Comparison of ENCODE assay signal across 8 cellular contexts in the genomic region with DNA sequence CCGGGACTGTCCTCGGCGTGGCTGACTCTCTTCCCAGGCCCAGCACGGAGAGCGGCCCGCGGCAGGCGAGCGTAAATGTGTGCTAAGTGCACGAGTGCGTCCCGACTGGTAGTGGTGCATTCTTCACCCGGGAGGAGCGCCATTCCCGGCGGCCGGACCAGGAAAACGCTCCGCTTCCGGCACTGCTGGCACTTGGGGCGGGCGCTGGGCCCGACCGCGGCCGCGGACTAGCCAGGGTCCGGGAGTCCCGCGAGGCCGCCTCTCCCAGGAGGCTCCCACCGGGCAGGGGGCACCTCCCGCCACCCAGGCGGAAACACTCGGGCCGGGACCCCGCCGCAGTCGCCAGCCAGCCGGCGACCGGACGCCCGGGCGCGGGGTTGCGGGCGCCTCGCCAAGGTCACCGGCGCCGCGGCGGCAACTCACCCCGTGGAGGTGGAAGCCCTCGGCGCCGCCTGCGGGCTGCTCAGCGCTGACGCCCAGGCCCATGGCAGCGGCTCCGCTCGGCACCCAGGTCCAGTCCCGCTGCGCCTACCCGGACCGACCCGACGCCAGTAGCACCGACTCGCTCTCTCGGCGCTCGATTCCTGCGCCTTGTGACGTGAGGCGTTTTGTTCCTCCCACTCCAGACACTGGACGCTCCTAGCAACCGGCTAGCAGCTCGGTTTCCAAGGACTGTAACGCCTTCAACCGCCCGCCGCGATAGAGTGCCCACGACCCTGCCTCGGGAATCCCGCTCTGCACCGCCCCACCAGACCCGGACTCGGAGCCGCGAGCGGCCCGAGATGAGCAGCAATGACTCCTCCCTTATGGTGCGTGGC. TPM values are rescaled to one million over a fixed set of nuclear protein-coding genes. Genes with fewer than 3 reads are reported as not detected.
DNase-seq lines count a peak whose midpoint lies in the region; ATAC-seq lines count a peak whose summit lies in the region.

Gene GORASP1, minus strand, starts transcription at position 572 of the 818 bp plus-strand sequence. Its CDS starts 86 bp downstream, at position 486.
A gene with protein sequence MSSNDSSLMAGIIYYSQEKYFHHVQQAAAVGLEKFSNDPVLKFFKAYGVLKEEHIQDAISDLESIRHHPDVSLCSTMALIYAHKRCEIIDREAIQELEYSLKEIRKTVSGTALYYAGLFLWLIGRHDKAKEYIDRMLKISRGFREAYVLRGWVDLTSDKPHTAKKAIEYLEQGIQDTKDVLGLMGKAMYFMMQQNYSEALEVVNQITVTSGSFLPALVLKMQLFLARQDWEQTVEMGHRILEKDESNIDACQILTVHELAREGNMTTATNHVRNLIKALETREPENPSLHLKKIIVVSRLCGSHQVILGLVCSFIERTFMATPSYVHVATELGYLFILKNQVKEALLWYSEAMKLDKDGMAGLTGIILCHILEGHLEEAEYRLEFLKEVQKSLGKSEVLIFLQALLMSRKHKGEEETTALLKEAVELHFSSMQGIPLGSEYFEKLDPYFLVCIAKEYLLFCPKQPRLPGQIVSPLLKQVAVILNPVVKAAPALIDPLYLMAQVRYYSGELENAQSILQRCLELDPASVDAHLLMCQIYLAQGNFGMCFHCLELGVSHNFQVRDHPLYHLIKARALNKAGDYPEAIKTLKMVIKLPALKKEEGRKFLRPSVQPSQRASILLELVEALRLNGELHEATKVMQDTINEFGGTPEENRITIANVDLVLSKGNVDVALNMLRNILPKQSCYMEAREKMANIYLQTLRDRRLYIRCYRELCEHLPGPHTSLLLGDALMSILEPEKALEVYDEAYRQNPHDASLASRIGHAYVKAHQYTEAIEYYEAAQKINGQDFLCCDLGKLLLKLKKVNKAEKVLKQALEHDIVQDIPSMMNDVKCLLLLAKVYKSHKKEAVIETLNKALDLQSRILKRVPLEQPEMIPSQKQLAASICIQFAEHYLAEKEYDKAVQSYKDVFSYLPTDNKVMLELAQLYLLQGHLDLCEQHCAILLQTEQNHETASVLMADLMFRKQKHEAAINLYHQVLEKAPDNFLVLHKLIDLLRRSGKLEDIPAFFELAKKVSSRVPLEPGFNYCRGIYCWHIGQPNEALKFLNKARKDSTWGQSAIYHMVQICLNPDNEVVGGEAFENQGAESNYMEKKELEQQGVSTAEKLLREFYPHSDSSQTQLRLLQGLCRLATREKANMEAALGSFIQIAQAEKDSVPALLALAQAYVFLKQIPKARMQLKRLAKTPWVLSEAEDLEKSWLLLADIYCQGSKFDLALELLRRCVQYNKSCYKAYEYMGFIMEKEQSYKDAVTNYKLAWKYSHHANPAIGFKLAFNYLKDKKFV (N-terminal part only) (plus strand): TSS at position 625 of the 818 bp plus-strand sequence. CDS start 158 bp downstream, at position 783.

- peak within 1 kb of the TSS; percentile 87 to 99 (median 94) for H3K4me3 Mint-ChIP-seq in CD4-positive, alpha-beta memory T cell

- POLR2A ChIA-PET in CD4-positive, alpha-beta memory T cell (lab: Charles Lee; ENCODE audit: partially characterized antibody) = interaction anchor here (0.8 to 2.8 kb wide), 11 partner anchors 9 to 300 kb away, joined by 3 to 13 read pairs (median 5); partner anchors contain the start of gene RPSA

- intact Hi-C loops in CD4-positive, alpha-beta memory T cell (cut with micrococcal nuclease) = loop anchor here (2.0 to 5.0 kb wide), 3 partner anchors 55 to 275 kb away; partner anchors contain the start of genes SCN11A, SLC25A38 and WDR48

- H3K36me3 ChIP-seq in CD4-positive, alpha-beta memory T cell (ENCODE audit: insufficient read depth, low read length) = no peaks in the 10 kb centered on the region

- H3K27ac Mint-ChIP-seq in CD4-positive, alpha-beta memory T cell = peak within 1 kb of the TSS; percentile 88 to 99 (median 96)

- peaks cover 40 to 64% (median 53%) of the 10 kb centered on the region in 4 donors for H3K4me1 Mint-ChIP-seq in CD4-positive, alpha-beta memory T cell

- H3K27ac ChIP-seq in CD4-positive, alpha-beta memory T cell (ENCODE audit: low read depth, low read length) = peak within 1 kb of the TSS; percentile 76

- H3K4me3 ChIP-seq in CD4-positive, alpha-beta memory T cell (ENCODE audit: low read length in 2 of 2) = peak within 1 kb of the TSS; percentile 67 to 71

- H3K9me3 ChIP-seq in CD4-positive, alpha-beta memory T cell (ENCODE audit: control insufficient read depth in 1 of 2, low read length in 2 of 2) = no peaks in the 10 kb centered on the region

- CTCF ChIA-PET in CD4-positive, alpha-beta memory T cell (lab: Charles Lee; ENCODE audit: partially characterized antibody) = interaction anchor here (1.8 to 14.8 kb wide), 3 partner anchors 19 to 183 kb away, joined by 8 to 170 read pairs (median 30); no protein-coding TSS in a partner anchor

- H3K36me3 Mint-ChIP-seq in CD4-positive, alpha-beta memory T cell = peaks cover 0 to 11% of the 10 kb centered on the region in 2 donors

- H3K9me3 Mint-ChIP-seq in CD4-positive, alpha-beta memory T cell = no peaks in the 10 kb centered on the region

- peaks cover 45% of the 10 kb centered on the region for H3K4me1 ChIP-seq in CD4-positive, alpha-beta memory T cell (ENCODE audit: insufficient read depth, low read length)

- no peaks in the 10 kb centered on the region for H3K27me3 Mint-ChIP-seq in CD4-positive, alpha-beta memory T cell

- peak; percentile 58 to 87 (median 70) for DNase-seq in CD4-positive, alpha-beta memory T cell
- DNase-seq in HK-2 (ENCODE audit: unreplicated experiment) (peak; percentile 67), NOMO-1 (lab: John Stamatoyannopoulos, UW; ENCODE audit: unreplicated experiment in 2 of 2) (peak; percentile 63 to 75), epidermal melanocyte (ENCODE audit: insufficient read length, low spot score) (peak; percentile 91), middle frontal gyrus (ENCODE audit: extremely low spot score, low spot score) (peak; percentile 84)
- peak; percentile 76 for DNase-seq in activated CD8-positive, alpha-beta memory T cell treated with anti-CD3 and anti-CD28 coated beads, Interleukin-2, amount 50 U/mL, for 48 hours
- DNase-seq in stimulated activated CD8-positive, alpha-beta memory T cell treated with anti-CD3 and anti-CD28 coated beads, Interleukin-2, amount 100 ng/mL, for 48 hours (ENCODE audit: low read depth in 2 of 2) = peak; percentile 49 to 52

- H3K27me3 ChIP-seq in CD4-positive, alpha-beta memory T cell (ENCODE audit: insufficient read depth, low read length) = no peaks in the 10 kb centered on the region

- ATAC-seq in GM19351 (IDR thresholded peaks at IDR 0.05; ENCODE audit: unreplicated experiment) = peak; percentile 60

RNA-seq across cellular contexts. Expression of gene GORASP1, which starts in this region (rescaled TPM):
- total RNA-seq in CD4-positive, alpha-beta memory T cell = 10 to 100 TPM; 57.1 to 58.4 TPM
- 10 to 100 TPM; 21.5 to 22.1 TPM for polyA plus RNA-seq in CD4-positive, alpha-beta memory T cell

RNA-seq across cellular contexts. Expression of the second gene that starts in this region (rescaled TPM):
- 1 to 10 TPM; 3.0 to 3.9 TPM for total RNA-seq in CD4-positive, alpha-beta memory T cell
- polyA plus RNA-seq in CD4-positive, alpha-beta memory T cell = 1 to 10 TPM in 1 of 2 donors, not detected in 1; 1.1 TPM

Comparison
In these comparisons a context has a peak if more than half of its experiments do, and no peak if none do; other contexts are left out.
1. Peak in every context shown above with its lines: DNase-seq, ATAC-seq, H3K4me3 ChIP-seq and H3K27ac ChIP-seq.